ENCODE assay signal across 9 cellular contexts in genomic region chr1:204350857-204351573, GRCh38. TPM values are rescaled to one million over a fixed set of nuclear protein-coding genes. Genes with fewer than 3 reads are reported as not detected.
DNase-seq lines count a peak whose midpoint lies in the region; ATAC-seq and TF ChIP-seq lines count a peak whose summit lies in the region.
"Had no signal": no experiment of that assay in that cellular context is flagged by ENCODE, and none has a peak within 500 bp of the region (broad histone marks: within the 10 kb centered on the region; RNA-seq: fewer than 3 reads in every experiment).

No MANE protein-coding gene starts in this region.

- DNase-seq in DND-41 (peak; percentile 10), NCI-H446 (lab: John Stamatoyannopoulos, UW) (peak; percentile 84 to 96), fibroblast of mammary gland (ENCODE audit: low read depth) (peak; percentile 66), neural crest cell (ENCODE audit: low read depth, low spot score) (peak; percentile 83)
- no peak for DNase-seq in effector memory CD4-positive, alpha-beta T cell

- H3K27ac Mint-ChIP-seq in neural crest cell (ENCODE audit: unreplicated experiment), result no peak overlapping the region

- H3K79me2 ChIP-seq in DND-41 (ENCODE audit: insufficient read depth, low read length), result no peaks in the 10 kb centered on the region

- H3K9me3 Mint-ChIP-seq in neural crest cell, result no peaks in the 10 kb centered on the region
- H3K9me3 Mint-ChIP-seq: activated naive CD4-positive, alpha-beta T cell treated with anti-CD3 and anti-CD28 coated beads, Interleukin-2, amount 50 U/mL, for 72 hours had no signal

- H3K9me3 ChIP-seq in DND-41 (ENCODE audit: insufficient read depth, low read length, severe bottlenecking), result no peaks in the 10 kb centered on the region
- no peaks in the 10 kb centered on the region for H3K9me3 ChIP-seq in effector memory CD4-positive, alpha-beta T cell (ENCODE audit: control insufficient read depth, low read length)

- H3K4me1 ChIP-seq in DND-41 (ENCODE audit: insufficient read depth, low read length), result no peaks in the 10 kb centered on the region
- H3K4me1 ChIP-seq in effector memory CD4-positive, alpha-beta T cell (ENCODE audit: control insufficient read depth, insufficient read depth, low read length, poor library complexity, severe bottlenecking), result no peaks in the 10 kb centered on the region

- no peaks in the 10 kb centered on the region for H3K36me3 Mint-ChIP-seq in neural crest cell (ENCODE audit: low read depth)
- H3K36me3 Mint-ChIP-seq: activated naive CD4-positive, alpha-beta T cell treated with anti-CD3 and anti-CD28 coated beads, Interleukin-2, amount 50 U/mL, for 72 hours had no signal

- H2AFZ ChIP-seq in DND-41 (ENCODE audit: low read depth, low read length), result no peak overlapping the region

- ATAC-seq in DND-41 (ENCODE audit: insufficient read depth, low read depth), result no peak
- no peak for ATAC-seq in GM21526 (IDR thresholded peaks at IDR 0.05; ENCODE audit: low FRiP score, unreplicated experiment)
- no peak for ATAC-seq in GM19351 (IDR thresholded peaks at IDR 0.05; ENCODE audit: unreplicated experiment)
- ATAC-seq in GM18909 (IDR thresholded peaks at IDR 0.05; ENCODE audit: poor library complexity, unreplicated experiment), result no peak

- no peak overlapping the region for H3K9ac ChIP-seq in DND-41 (ENCODE audit: low read depth, low read length)

- H3K4me2 ChIP-seq in DND-41 (ENCODE audit: insufficient read depth, low read length), result no peak overlapping the region

- 0 out of 2 replicates have a peak, but pooled peaks cover 2% of the 10 kb centered on the region for H4K20me1 ChIP-seq in DND-41 (ENCODE audit: insufficient read depth, low read length)

- peaks cover 13% of the 10 kb centered on the region for H3K27me3 Mint-ChIP-seq in neural crest cell (ENCODE audit: low read depth)

- peak overlapping the region; percentile 81 for H3K4me3 Mint-ChIP-seq in neural crest cell

- no peaks in the 10 kb centered on the region for H3K36me3 ChIP-seq in DND-41 (ENCODE audit: insufficient read depth, low read length)
- no peaks in the 10 kb centered on the region for H3K36me3 ChIP-seq in effector memory CD4-positive, alpha-beta T cell (ENCODE audit: control insufficient read depth, insufficient read depth, low read length)

- H3K27ac ChIP-seq in DND-41 (ENCODE audit: low read length), result no peak overlapping the region
- no peak overlapping the region for H3K27ac ChIP-seq in effector memory CD4-positive, alpha-beta T cell (ENCODE audit: insufficient read depth, low read length, poor library complexity, severe bottlenecking)

- H3K4me3 ChIP-seq in DND-41 (ENCODE audit: low read depth in 1 of 2, low read length in 2 of 2) (no peak overlapping the region), fibroblast of mammary gland (ENCODE audit: control insufficient read depth, low read depth, low read length) (peak overlapping the region; percentile 33)
- H3K4me3 ChIP-seq in effector memory CD4-positive, alpha-beta T cell (ENCODE audit: insufficient read depth, low read depth, low read length, poor library complexity, severe bottlenecking), result no peak overlapping the region

- no peak for TF ChIP-seq CTCF in DND-41 (IDR thresholded peaks at IDR 0.05; ENCODE audit: borderline replicate concordance, extremely low read depth, low read length, poor library complexity, severe bottlenecking)
- no peak for TF ChIP-seq CTCF in fibroblast of mammary gland (conservative IDR thresholded peaks at IDR 0.05; ENCODE audit: control insufficient read depth, insufficient read depth, low read depth, low read length)
- TF ChIP-seq CTCF in neural crest cell (conservative IDR thresholded peaks at IDR 0.05), result no peak

- peaks cover 45% of the 10 kb centered on the region for H3K4me1 Mint-ChIP-seq in neural crest cell

- H3K27me3 ChIP-seq in DND-41 (ENCODE audit: insufficient read depth, low read length, poor library complexity), result peaks cover 12% of the 10 kb centered on the region
- H3K27me3 ChIP-seq in effector memory CD4-positive, alpha-beta T cell (replicated peaks; ENCODE audit: control insufficient read depth, insufficient read depth, low read length, poor library complexity, severe bottlenecking), result no peaks in the 10 kb centered on the region

RNA-seq across cellular contexts. Expression of gene PLEKHA6, which starts 8.7 kb away (rescaled TPM):
- total RNA-seq in neural crest cell, result 4.0 and 4.5 TPM in 2 replicates

Comparison
In these comparisons a context has a peak if more than half of its experiments do, and no peak if none do; other contexts are left out.
1. DNase-seq: peak in DND-41 (single experiment), NCI-H446 (2 of 2), fibroblast of mammary gland (single experiment) and neural crest cell (single experiment); none in effector memory CD4-positive, alpha-beta T cell (0 of 3).